Comparison of ENCODE assay signal across 1 cellular context in genomic region chr3:53844262-53845102, GRCh38.
TF ChIP-seq lines count a peak whose summit lies in the region.

No MANE protein-coding gene starts in this region.

TF ChIP-seq in HepG2, 621 proteins besides CTCF, POLR2A, EP300 and RAD21 (continued from another document and continues in another):
- TF ChIP-seq NFAT5 (CRISPR knock-in tag; IDR thresholded peaks at IDR 0.05) = no peak
- TF ChIP-seq ZBTB25 (CRISPR knock-in tag; IDR thresholded peaks at IDR 0.05) = no peak
- peak; percentile 20; the same call in 1 of the 2 replicates for TF ChIP-seq ZNF441 (CRISPR knock-in tag; IDR thresholded peaks at IDR 0.05; ENCODE audit: borderline replicate concordance)
- peak; percentile 9; the same call in 1 of the 2 replicates for TF ChIP-seq PITX1 (CRISPR knock-in tag; IDR thresholded peaks at IDR 0.05)
- no peak for TF ChIP-seq RORA (CRISPR knock-in tag; IDR thresholded peaks at IDR 0.05)
- no peak for TF ChIP-seq TRAFD1 (CRISPR knock-in tag; IDR thresholded peaks at IDR 0.05; ENCODE audit: borderline replicate concordance)
- TF ChIP-seq TAF1 (CRISPR knock-in tag; IDR thresholded peaks at IDR 0.05) = peak; percentile 68; the same call in 1 of the 2 replicates
- TF ChIP-seq ZNF770 (CRISPR knock-in tag; IDR thresholded peaks at IDR 0.05) = no peak
- no peak for TF ChIP-seq FIP1L1 (IDR thresholded peaks at IDR 0.05; ENCODE audit: borderline replicate concordance, insufficient read depth, low read depth, low read length)
- TF ChIP-seq ZNF891 (CRISPR knock-in tag; IDR thresholded peaks at IDR 0.05) = no peak
- TF ChIP-seq ZFP82 (CRISPR knock-in tag; IDR thresholded peaks at IDR 0.05; ENCODE audit: borderline replicate concordance) = no peak
- no peak; the same call in 1 of the 2 replicates for TF ChIP-seq KAT7 (CRISPR knock-in tag; IDR thresholded peaks at IDR 0.05; ENCODE audit: borderline replicate concordance)
- no peak for TF ChIP-seq AHDC1 (CRISPR knock-in tag; IDR thresholded peaks at IDR 0.05; ENCODE audit: borderline replicate concordance)
- no peak for TF ChIP-seq ZSCAN20 (CRISPR knock-in tag; IDR thresholded peaks at IDR 0.05; ENCODE audit: borderline replicate concordance)
- TF ChIP-seq FOXP1 (IDR thresholded peaks at IDR 0.05) = no peak
- no peak for TF ChIP-seq FOXP1 (CRISPR knock-in tag; IDR thresholded peaks at IDR 0.05)
- TF ChIP-seq XRCC5 (optimal IDR thresholded peaks at IDR 0.05; ENCODE audit: low read length) = no peak
- TF ChIP-seq ZNF143 (CRISPR knock-in tag; IDR thresholded peaks at IDR 0.05) = peak; percentile 65
- peak; percentile 32; the same call in 1 of the 2 replicates for TF ChIP-seq HDAC1 (CRISPR knock-in tag; IDR thresholded peaks at IDR 0.05)
- no peak for TF ChIP-seq PHB2 (IDR thresholded peaks at IDR 0.05; ENCODE audit: partially characterized antibody)
- TF ChIP-seq SNAPC4 (CRISPR knock-in tag; IDR thresholded peaks at IDR 0.05) = peak; percentile 40; the same call in 1 of the 2 replicates
- TF ChIP-seq ZNF350 (CRISPR knock-in tag; IDR thresholded peaks at IDR 0.05; ENCODE audit: borderline replicate concordance, low read depth) = no peak; the same call in none of the 2 replicates
- peak; percentile 88 for TF ChIP-seq ZNF687 (CRISPR knock-in tag; IDR thresholded peaks at IDR 0.05)
- no peak for TF ChIP-seq TBX3 (IDR thresholded peaks at IDR 0.05; ENCODE audit: borderline replicate concordance)
- no peak for TF ChIP-seq KLF13 (CRISPR knock-in tag; IDR thresholded peaks at IDR 0.05)
- TF ChIP-seq ZNF33A (CRISPR knock-in tag; IDR thresholded peaks at IDR 0.05; ENCODE audit: borderline replicate concordance) = no peak
- TF ChIP-seq NCOA2 (CRISPR knock-in tag; IDR thresholded peaks at IDR 0.05) = peak; percentile 75; the same call in 1 of the 2 replicates
- TF ChIP-seq HOXA3 (CRISPR knock-in tag; IDR thresholded peaks at IDR 0.05) = peak; percentile 65
- TF ChIP-seq NCOA1 (CRISPR knock-in tag; IDR thresholded peaks at IDR 0.05) = no peak
- peak in 1 of 2 experiments; percentile 56; a peak in 1 of 4 replicates for TF ChIP-seq KLF16 (CRISPR knock-in tag; IDR thresholded peaks at IDR 0.05)
- TF ChIP-seq ZNF335 (CRISPR knock-in tag; IDR thresholded peaks at IDR 0.05) = no peak
